9 cellular contexts compared by ENCODE assay signal in the genomic region with DNA sequence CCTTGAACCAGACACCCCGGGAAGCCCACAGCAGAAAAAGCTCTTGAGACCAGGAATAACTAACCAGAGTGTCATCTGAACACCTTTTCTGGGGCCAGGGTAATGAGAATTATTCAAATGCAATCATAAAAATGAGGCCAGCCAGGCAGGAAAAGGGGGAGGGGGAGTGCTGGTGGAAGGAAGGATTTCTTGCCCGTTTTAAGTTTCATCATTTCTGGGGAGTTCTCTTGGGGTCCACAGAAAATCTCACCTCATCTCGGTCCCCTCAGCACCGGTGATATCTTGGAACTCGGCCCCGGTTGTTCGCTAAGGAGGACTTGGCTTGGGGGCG. TPM values are rescaled to one million over a fixed set of nuclear protein-coding genes. Genes with fewer than 3 reads are reported as not detected.
A peak's percentile ranks its signal among the peaks of the same experiment; 100 is the strongest.
DNase-seq lines count a peak whose midpoint lies in the region; ATAC-seq and TF ChIP-seq lines count a peak whose summit lies in the region.
"Had no signal": no experiment of that assay in that cellular context is flagged by ENCODE, and none has a peak within 500 bp of the region (broad histone marks: within the 10 kb centered on the region; RNA-seq: fewer than 3 reads in every experiment).

No MANE protein-coding gene starts in this region.

- no peak overlapping the region for H3K27ac ChIP-seq in CD8-positive, alpha-beta T cell (ENCODE audit: low read depth, low read length)
- H3K27ac ChIP-seq in PC-9 (no peak overlapping the region), esophagus squamous epithelium (peak overlapping the region in 3 of 4 donors; percentile 84 to 90 (median 85)), ovary (peak overlapping the region in 1 of 2 donors; percentile 91)

- H2AFZ ChIP-seq in PC-9, result no peak overlapping the region

- no peak overlapping the region for H3K27ac Mint-ChIP-seq in CD8-positive, alpha-beta T cell

- CTCF ChIA-PET in CD8-positive, alpha-beta T cell (lab: Charles Lee), result interaction anchor here (0.8 to 1.6 kb wide), 3 partner anchors 10 to 15 kb away, joined by 3 to 6 read pairs (median 4); no protein-coding TSS in a partner anchor
- CTCF ChIA-PET in PC-9 (lab: Charles Lee), result no interaction called here

- intact Hi-C loops in CD8-positive, alpha-beta T cell (cut with DNase I, micrococcal nuclease), result no loop called here
- intact Hi-C loops in PC-9 (cut with micrococcal nuclease; ENCODE audit: unreplicated experiment) (loop anchor here (10.0 kb wide), 1 partner anchor 181 kb away; no protein-coding TSS in a partner anchor), esophagus squamous epithelium (cut with DNase I) (loop anchor here (5.0 kb wide), 1 partner anchor 183 kb away; no protein-coding TSS in a partner anchor), ovary (cut with DNase I) (loop anchor here (2.0 to 5.0 kb wide), 4 partner anchors 48 to 238 kb away; no protein-coding TSS in a partner anchor)

- TF ChIP-seq EP300 in ovary (IDR thresholded peaks at IDR 0.05), result no peak

- ATAC-seq in CD8-positive, alpha-beta T cell, result no peak
- ATAC-seq in GM21619 (IDR thresholded peaks at IDR 0.05; ENCODE audit: unreplicated experiment) (no peak), HG03354 (IDR thresholded peaks at IDR 0.05; ENCODE audit: poor library complexity, severe bottlenecking, unreplicated experiment) (no peak)

- H3K9me3 Mint-ChIP-seq in CD8-positive, alpha-beta T cell, result no peaks in the 10 kb centered on the region

- H3K4me3 ChIP-seq in CD8-positive, alpha-beta T cell (ENCODE audit: low read depth, low read length), result no peak overlapping the region
- H3K4me3 ChIP-seq in PC-9, result no peak overlapping the region
- H3K4me3 ChIP-seq in esophagus squamous epithelium, result peak overlapping the region in 3 of 4 donors; percentile 61 to 72 (median 61)
- H3K4me3 ChIP-seq in ovary, result peak overlapping the region; percentile 62

- POLR2A ChIA-PET in CD8-positive, alpha-beta T cell (lab: Charles Lee), result no interaction called here
- POLR2A ChIA-PET in PC-9 (lab: Charles Lee; ENCODE audit: unreplicated experiment), result no interaction called here

- no peaks in the 10 kb centered on the region for H3F3A ChIP-seq in PC-9 (ENCODE audit: insufficient read depth, low read depth)

- H3K4me1 Mint-ChIP-seq in CD8-positive, alpha-beta T cell (ENCODE audit: low read depth), result peaks cover 25% of the 10 kb centered on the region

- no peaks in the 10 kb centered on the region for H3K36me3 Mint-ChIP-seq in CD8-positive, alpha-beta T cell

- BruUV-seq in PC-9 (replicated peaks; lab: Mats Ljungman, UMichigan), result no TSS peak

- TF ChIP-seq POLR2A in esophagus squamous epithelium (IDR thresholded peaks at IDR 0.05) (no peak), ovary (IDR thresholded peaks at IDR 0.05) (no peak)

- H3K27me3 ChIP-seq in CD8-positive, alpha-beta T cell (ENCODE audit: insufficient read depth, low read length), result peaks cover 22% of the 10 kb centered on the region
- peaks cover 17% of the 10 kb centered on the region for H3K27me3 ChIP-seq in PC-9 (ENCODE audit: insufficient read depth, low read depth)
- H3K27me3 ChIP-seq in esophagus squamous epithelium, result peaks cover 0 to 52% (median 2%) of the 10 kb centered on the region in 4 donors
- no peaks in the 10 kb centered on the region for H3K27me3 ChIP-seq in ovary

- no peak for DNase-seq in CD8-positive, alpha-beta T cell
- DNase-seq in PC-9 (no peak), esophagus squamous epithelium (lab: John Stamatoyannopoulos, UW) (no peak), ovary (no peak), NCI-H82 (lab: John Stamatoyannopoulos, UW) (no peak), NOMO-1 treated with DMSO at 0.1 percent for 48 hours (lab: John Stamatoyannopoulos, UW; ENCODE audit: unreplicated experiment) (no peak)
- DNase-seq: NCI-H187 treated with DMSO at 0.1 percent for 48 hours had no signal

- no peaks in the 10 kb centered on the region for H3K9me2 ChIP-seq in PC-9 (ENCODE audit: insufficient read depth)

- peak overlapping the region; percentile 74; the same call in 1 of the 2 replicates for H3K4me2 ChIP-seq in PC-9

- no peaks in the 10 kb centered on the region for H3K36me3 ChIP-seq in CD8-positive, alpha-beta T cell (ENCODE audit: insufficient read depth, low read length)
- no peaks in the 10 kb centered on the region for H3K36me3 ChIP-seq in PC-9 (ENCODE audit: low read depth)
- H3K36me3 ChIP-seq in esophagus squamous epithelium, result no peaks in the 10 kb centered on the region
- no peaks in the 10 kb centered on the region for H3K36me3 ChIP-seq in ovary

- no peaks in the 10 kb centered on the region for H4K20me1 ChIP-seq in PC-9 (ENCODE audit: insufficient read depth)

- 32 to 33% methylated on average over 1 to 3 of the region's 8 CpGs for WGBS in esophagus squamous epithelium, 2 donors
- WGBS in ovary, 3 donors, result 6 to 9% (median 6%) methylated on average over 8 of the region's 8 CpGs

- no peaks in the 10 kb centered on the region for H3K9me3 ChIP-seq in CD8-positive, alpha-beta T cell (ENCODE audit: low read length)
- no peaks in the 10 kb centered on the region for H3K9me3 ChIP-seq in PC-9 (ENCODE audit: insufficient read depth, low read depth)
- H3K9me3 ChIP-seq in esophagus squamous epithelium, result no peaks in the 10 kb centered on the region
- H3K9me3 ChIP-seq in ovary, result no peaks in the 10 kb centered on the region

- TF ChIP-seq CTCF in CD8-positive, alpha-beta T cell (IDR thresholded peaks at IDR 0.05), result no peak
- TF ChIP-seq CTCF in PC-9 (conservative IDR thresholded peaks at IDR 0.05), result no peak; the same call in 1 of the 2 replicates
- no peak for TF ChIP-seq CTCF in esophagus squamous epithelium (IDR thresholded peaks at IDR 0.05)
- no peak for TF ChIP-seq CTCF in ovary (IDR thresholded peaks at IDR 0.05)

- peaks cover 44% of the 10 kb centered on the region for H3K27me3 Mint-ChIP-seq in CD8-positive, alpha-beta T cell (ENCODE audit: low read depth)

- no peaks in the 10 kb centered on the region for H3K79me2 ChIP-seq in PC-9 (ENCODE audit: low read depth)

- H3K4me1 ChIP-seq in CD8-positive, alpha-beta T cell (ENCODE audit: insufficient read depth, low read length), result peaks cover 18% of the 10 kb centered on the region
- H3K4me1 ChIP-seq in PC-9 (replicated peaks; ENCODE audit: insufficient read depth) (no peaks in the 10 kb centered on the region), esophagus squamous epithelium (peaks cover 15 to 55% (median 24%) of the 10 kb centered on the region in 3 donors), ovary (ENCODE audit: insufficient read depth) (peaks cover 5% of the 10 kb centered on the region)

- peak overlapping the region; percentile 76 for H3K4me3 Mint-ChIP-seq in CD8-positive, alpha-beta T cell

RNA-seq across cellular contexts. Expression of a gene that starts 0.5 kb away (rescaled TPM):
- total RNA-seq in CD8-positive, alpha-beta T cell, result not detected
- total RNA-seq in PC-9 (2021) (not detected in 2 replicates), esophagus squamous epithelium (1 to 10 TPM in 2 of 4 donors, under 1 TPM in 1, not detected in 1; 0.40 to 5.9 (median 1.1) TPM), ovary (10 to 100 TPM; 11.8 to 42.3 (median 30.2) TPM)
- 10 to 100 TPM; 10.6 to 13.0 TPM for polyA plus RNA-seq in ovary

RNA-seq across cellular contexts. Expression of a gene that starts 52.6 kb away (rescaled TPM):
- total RNA-seq in CD8-positive, alpha-beta T cell, result 1 to 10 TPM; 2.5 to 3.4 TPM
- 16.4 and 20.5 TPM in 2 replicates for total RNA-seq in PC-9 (2021)
- 10 to 100 TPM in 3 of 4 donors, 1 to 10 TPM in 1; 7.5 to 17.3 (median 13.9) TPM for total RNA-seq in esophagus squamous epithelium
- total RNA-seq in ovary, result 10 to 100 TPM; 13.0 to 20.6 (median 16.7) TPM
- polyA plus RNA-seq in ovary, result 10 to 100 TPM; 31.8 to 37.3 TPM

Comparison
In these comparisons a context has a peak if more than half of its experiments do, and no peak if none do; other contexts are left out.
1. H3K27ac ChIP-seq: peak in esophagus squamous epithelium (3 of 4); none in CD8-positive, alpha-beta T cell (single experiment) and PC-9 (single experiment).
2. H3K4me3 ChIP-seq: peak in esophagus squamous epithelium (3 of 4) and ovary (single experiment); none in CD8-positive, alpha-beta T cell (single experiment) and PC-9 (single experiment).
3. intact Hi-C loops: an anchor here in PC-9 (10.0 kb wide), esophagus squamous epithelium (5.0 kb wide) and ovary (2.0 to 5.0 kb wide); none called in CD8-positive, alpha-beta T cell.